9 cellular contexts compared by ENCODE assay signal in genomic region chr2:20352230-20353216, GRCh38. TPM values are rescaled to one million over a fixed set of nuclear protein-coding genes. Genes with fewer than 3 reads are reported as not detected.
DNase-seq lines count a peak whose midpoint lies in the region; TF ChIP-seq lines count a peak whose summit lies in the region.
"Had no signal": no experiment of that assay in that cellular context is flagged by ENCODE, and none has a peak within 500 bp of the region (broad histone marks: within the 10 kb centered on the region; RNA-seq: fewer than 3 reads in every experiment).

No MANE protein-coding gene starts in this region.

- TF ChIP-seq CTCF in OCI-LY1 (IDR thresholded peaks at IDR 0.05; ENCODE audit: low read length), result no peak
- no peak for TF ChIP-seq CTCF in fibroblast of the aortic adventitia (IDR thresholded peaks at IDR 0.05; ENCODE audit: insufficient read depth, low read length)
- no peak for TF ChIP-seq CTCF in GM20000 (IDR thresholded peaks at IDR 0.05; ENCODE audit: extremely low read depth, missing control alignments)

- peaks cover 10% of the 10 kb centered on the region for H3K36me3 ChIP-seq in OCI-LY1 (ENCODE audit: insufficient read depth, low read length)

- DNase-seq in DMS79 treated with DMSO at 0.1 percent for 48 hours (lab: John Stamatoyannopoulos, UW) (peak; percentile 76), DMS79 (lab: John Stamatoyannopoulos, UW) (no peak), fibroblast of the aortic adventitia (ENCODE audit: low read depth) (peak; percentile 27), substantia nigra (lab: John Stamatoyannopoulos, UW) (peak in 1 of 49 donors; percentile 17), GM20000 (ENCODE audit: low spot score) (no peak), cerebellar nuclear complex (lab: John Stamatoyannopoulos, UW) (no peak), G401 (ENCODE audit: low spot score) (no peak)
- DNase-seq: activated naive CD4-positive, alpha-beta T cell treated with Interleukin-2 at 50 U/mL for 16 hours had no signal

- no peak overlapping the region for H2AFZ ChIP-seq in OCI-LY1 (ENCODE audit: low read length)

- H3K27me3 ChIP-seq in OCI-LY1 (ENCODE audit: insufficient read depth, low read length), result no peaks in the 10 kb centered on the region

- peaks cover 5% of the 10 kb centered on the region; the same call in 1 of the 2 replicates for H4K20me1 ChIP-seq in OCI-LY1 (ENCODE audit: insufficient read depth, low read length)

- H3K9me3 ChIP-seq in OCI-LY1 (ENCODE audit: low read length), result no peaks in the 10 kb centered on the region

- peaks cover 32% of the 10 kb centered on the region for H3K4me1 ChIP-seq in OCI-LY1 (ENCODE audit: insufficient read depth, low read length, severe bottlenecking)

- peaks cover 26% of the 10 kb centered on the region for H3K79me2 ChIP-seq in OCI-LY1 (ENCODE audit: insufficient read depth, low read length)

- peak overlapping the region; percentile 92; the same call in 1 of the 2 replicates for H3K9ac ChIP-seq in OCI-LY1 (ENCODE audit: low read length)

- H3K9me2 ChIP-seq in OCI-LY1 (ENCODE audit: low read depth, low read length), result no peaks in the 10 kb centered on the region

- in situ Hi-C loops in G401 (cut with HindIII; ENCODE audit: low sequenced_read_pairs), result no loop called here

- no peaks in the 10 kb centered on the region for H3F3A ChIP-seq in OCI-LY1 (ENCODE audit: insufficient read depth, low read length)

- H3K4me2 ChIP-seq in OCI-LY1 (ENCODE audit: low read length), result peak overlapping the region; percentile 93; the same call in 1 of the 2 replicates

- H3K27ac ChIP-seq in OCI-LY1 (ENCODE audit: low read depth, low read length, poor library complexity, severe bottlenecking) (no peak overlapping the region), substantia nigra (ENCODE audit: low read depth, low read length, poor library complexity, severe bottlenecking) (peak overlapping the region; percentile 45)

- no peak overlapping the region for H3K4me3 ChIP-seq in OCI-LY1 (ENCODE audit: low read depth, low read length, poor library complexity, severe bottlenecking)
- no peak overlapping the region for H3K4me3 ChIP-seq in fibroblast of the aortic adventitia (ENCODE audit: low read depth, low read length)

RNA-seq across cellular contexts. Expression of gene PUM2, which starts 1.9 kb away (rescaled TPM):
- total RNA-seq in fibroblast of the aortic adventitia (ENCODE audit: low replicate concordance), result 25.7 and 50.0 TPM in 2 replicates
- total RNA-seq in G401 (2014; rRNA removed; shearing (Covaris generic)), result 34.8 and 48.3 TPM in 2 replicates

Comparison
In these comparisons a context has a peak if more than half of its experiments do, and no peak if none do; other contexts are left out.
1. DNase-seq: peak in DMS79 treated with DMSO at 0.1 percent for 48 hours (single experiment) and fibroblast of the aortic adventitia (single experiment); none in DMS79 (single experiment), GM20000 (single experiment), cerebellar nuclear complex (0 of 2) and G401 (single experiment).